Comparison of ENCODE assay signal across 21 cellular contexts in the genomic region with DNA sequence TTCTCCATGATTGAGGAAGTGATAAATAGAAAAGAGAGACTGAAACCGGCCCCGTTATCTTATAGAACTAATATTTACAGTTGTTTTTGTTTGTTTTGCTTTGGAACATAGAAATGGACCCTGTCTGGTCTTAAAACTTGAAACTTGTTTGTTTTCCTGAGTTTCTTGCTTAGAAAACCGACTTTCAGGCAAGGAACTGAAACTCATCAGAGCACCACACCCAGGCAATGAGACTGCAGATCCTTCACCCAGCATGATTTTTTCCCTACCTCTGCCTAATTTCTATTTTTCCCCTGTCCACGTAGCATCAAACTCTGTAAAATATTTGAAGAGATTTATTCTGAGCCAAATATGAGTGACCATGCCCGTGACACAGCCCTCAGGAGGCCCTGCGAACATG.
A peak's percentile ranks its signal among the peaks of the same experiment; 100 is the strongest.
DNase-seq lines count a peak whose midpoint lies in the region; ATAC-seq lines count a peak whose summit lies in the region.
"Had no signal": no experiment of that assay in that cellular context is flagged by ENCODE, and none has a peak within 500 bp of the region (broad histone marks: within the 10 kb centered on the region; RNA-seq: fewer than 3 reads in every experiment).

No MANE protein-coding gene starts in this region.

- H3K4me3 ChIP-seq in GM08714 (ENCODE audit: low read length) = peak overlapping the region; percentile 10; the same call in 1 of the 2 replicates
- H3K4me3 ChIP-seq: right lobe of liver had no signal

- peak overlapping the region; percentile 33 for H3K27ac ChIP-seq in KOPT-K1 (ENCODE audit: low read depth, low read length, poor library complexity, severe bottlenecking)
- H3K27ac ChIP-seq: C4-2B, neutrophil, right lobe of liver had no signal

- no peaks in the 10 kb centered on the region for H3K9me3 Mint-ChIP-seq in dendritic cell treated with granulocyte-macrophage colony-stimulating factor and Interleukin-4, amounts not matched to agents 40 ng/mL and 50 ng/mL, for 4 days
- H3K9me3 Mint-ChIP-seq: activated T-cell treated with anti-CD3 and anti-CD28 coated beads, Interleukin-2, amount 50 U/mL, for 24 hours; brain; T-helper 1 cell treated with Interleukin-12 subunit alpha and Interleukin-12 subunit beta and Interleukin-4 antibody, amounts not matched to agents 30 μg/mL and 1 μg/mL, for 36 hours had no signal

- H3K4me1 Mint-ChIP-seq in dendritic cell treated with granulocyte-macrophage colony-stimulating factor and Interleukin-4, amounts not matched to agents 40 ng/mL and 50 ng/mL, for 4 days (ENCODE audit: low read depth) = peaks cover 43% of the 10 kb centered on the region
- H3K4me1 Mint-ChIP-seq: brain had no signal

- ATAC-seq in GM19395 (IDR thresholded peaks at IDR 0.05; ENCODE audit: unreplicated experiment) (peak; percentile 20), HG03342 (IDR thresholded peaks at IDR 0.05; ENCODE audit: unreplicated experiment) (no peak)
- ATAC-seq in activated CD4-positive, CD25-positive, alpha-beta regulatory T cell treated with anti-CD3 and anti-CD28 coated beads, Interleukin-2, amount 50 U/mL, for 24 hours = no peak

- no peaks in the 10 kb centered on the region for H3K9me3 ChIP-seq in KOPT-K1 (ENCODE audit: insufficient read depth, low read length, poor library complexity, severe bottlenecking)
- H3K9me3 ChIP-seq: neutrophil, right lobe of liver, SK-N-SH had no signal

- intact Hi-C loops in dendritic cell treated with granulocyte-macrophage colony-stimulating factor and Interleukin-4, amounts not matched to agents 40 ng/mL and 50 ng/mL, for 4 days (cut with micrococcal nuclease) = no loop called here

- H3K36me3 ChIP-seq in KOPT-K1 (ENCODE audit: insufficient read depth, low read length) = no peaks in the 10 kb centered on the region
- H3K36me3 ChIP-seq: neutrophil, right lobe of liver had no signal

- H3K36me3 Mint-ChIP-seq in dendritic cell treated with granulocyte-macrophage colony-stimulating factor and Interleukin-4, amounts not matched to agents 40 ng/mL and 50 ng/mL, for 4 days (ENCODE audit: low read depth) = no peaks in the 10 kb centered on the region
- H3K36me3 Mint-ChIP-seq: brain had no signal

- H3K27ac Mint-ChIP-seq in dendritic cell treated with granulocyte-macrophage colony-stimulating factor and Interleukin-4, amounts not matched to agents 40 ng/mL and 50 ng/mL, for 4 days = peak overlapping the region; percentile 91
- H3K27ac Mint-ChIP-seq: activated T-cell treated with anti-CD3 and anti-CD28 coated beads, Interleukin-2, amount 50 U/mL, for 24 hours; brain; progenitor cell of endocrine pancreas; T-helper 1 cell treated with Interleukin-12 subunit alpha and Interleukin-12 subunit beta and Interleukin-4 antibody, amounts not matched to agents 30 μg/mL and 1 μg/mL, for 36 hours had no signal

- H3K4me3 Mint-ChIP-seq in dendritic cell treated with granulocyte-macrophage colony-stimulating factor and Interleukin-4, amounts not matched to agents 40 ng/mL and 50 ng/mL, for 4 days = peak overlapping the region; percentile 27
- H3K4me3 Mint-ChIP-seq: activated T-cell treated with anti-CD3 and anti-CD28 coated beads, Interleukin-2, amount 50 U/mL, for 24 hours; brain; T-helper 1 cell treated with Interleukin-12 subunit alpha and Interleukin-12 subunit beta and Interleukin-4 antibody, amounts not matched to agents 30 μg/mL and 1 μg/mL, for 36 hours had no signal

- H3K27me3 Mint-ChIP-seq in dendritic cell treated with granulocyte-macrophage colony-stimulating factor and Interleukin-4, amounts not matched to agents 40 ng/mL and 50 ng/mL, for 4 days = no peaks in the 10 kb centered on the region
- H3K27me3 Mint-ChIP-seq: activated T-cell treated with anti-CD3 and anti-CD28 coated beads, Interleukin-2, amount 50 U/mL, for 24 hours; brain; progenitor cell of endocrine pancreas had no signal

- no peak for DNase-seq in COLO829 (ENCODE audit: low spot score)
- DNase-seq: activated CD4-positive, alpha-beta T cell treated with anti-CD3 and anti-CD28 coated beads for 4 hours; activated gamma-delta T cell treated with Interleukin-2 at 50 U/mL for 16 hours; activated T-cell treated with anti-CD3 and anti-CD28 coated beads, Interleukin-2, amount 50 U/mL, for 24 hours; NCI-H1105 treated with DMSO at 0.1 percent for 48 hours; NCI-H2029; NCI-H526; right lobe of liver; SK-N-SH; stimulated activated naive CD4-positive, alpha-beta T cell treated with Interleukin-2 at 50 U/mL for 16 hours had no signal
